Comparison of ENCODE assay signal across 1 cellular context in genomic region chr22:20423636-20424511, GRCh38.
TF ChIP-seq lines count a peak whose summit lies in the region.

No MANE protein-coding gene starts in this region.

TF ChIP-seq in IMR-90, 13 proteins besides CTCF, POLR2A, EP300 and RAD21 (continued from another document):
- TF ChIP-seq USF2 (IDR thresholded peaks at IDR 0.05; ENCODE audit: low read depth, low read length): no peak
- no peak for TF ChIP-seq MXI1 (IDR thresholded peaks at IDR 0.05; ENCODE audit: borderline replicate concordance, low read depth, low read length)
- no peak for TF ChIP-seq RFX5 (IDR thresholded peaks at IDR 0.05; ENCODE audit: low read depth, low read length)
- no peak for TF ChIP-seq MAZ (IDR thresholded peaks at IDR 0.05; ENCODE audit: borderline replicate concordance, low read depth, low read length)
- no peak for TF ChIP-seq RCOR1 (IDR thresholded peaks at IDR 0.05; ENCODE audit: insufficient replicate concordance, low read length)
- no peak for TF ChIP-seq CHD1 (IDR thresholded peaks at IDR 0.05; ENCODE audit: low read depth, low read length)
